1 cellular context compared by ENCODE assay signal in the genomic region with DNA sequence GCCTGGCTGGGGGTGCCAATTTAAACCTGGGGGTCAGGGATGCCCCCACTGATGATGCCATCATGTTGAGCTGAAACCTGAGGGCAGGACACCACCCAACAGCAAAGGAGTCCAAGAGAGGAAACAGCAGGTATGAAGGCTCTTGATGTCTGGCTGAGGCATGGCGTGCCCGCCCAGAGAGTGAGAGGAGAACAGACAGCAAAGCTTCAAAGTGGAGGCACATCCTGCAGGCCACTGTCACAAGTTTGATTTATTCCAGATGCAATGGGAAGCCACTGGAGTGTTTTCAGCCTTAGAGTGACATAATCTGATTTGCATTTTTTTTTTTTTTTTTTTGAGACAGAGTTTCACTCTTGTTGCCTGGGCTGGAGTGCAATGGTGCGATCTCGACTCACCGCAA.
TF ChIP-seq lines count a peak whose summit lies in the region.

No MANE protein-coding gene starts in this region.

TF ChIP-seq in SK-N-SH, 30 proteins besides CTCF, POLR2A, EP300 and RAD21:
- TF ChIP-seq, protein P1, sequence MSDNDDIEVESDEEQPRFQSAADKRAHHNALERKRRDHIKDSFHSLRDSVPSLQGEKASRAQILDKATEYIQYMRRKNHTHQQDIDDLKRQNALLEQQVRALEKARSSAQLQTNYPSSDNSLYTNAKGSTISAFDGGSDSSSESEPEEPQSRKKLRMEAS (IDR thresholded peaks at IDR 0.05; ENCODE audit: low read depth): no peak
- TF ChIP-seq TAF1 (IDR thresholded peaks at IDR 0.05; ENCODE audit: borderline replicate concordance, low read depth, low read length): no peak
- TF ChIP-seq GABPA (IDR thresholded peaks at IDR 0.05; ENCODE audit: low read depth): no peak
- TF ChIP-seq TEAD4 (IDR thresholded peaks at IDR 0.05; ENCODE audit: borderline replicate concordance, insufficient read depth): no peak
- TF ChIP-seq CHD2 (IDR thresholded peaks at IDR 0.05; ENCODE audit: low read length, partially characterized antibody): peak; percentile 61
- no peak for TF ChIP-seq ELF1 (IDR thresholded peaks at IDR 0.05)
- TF ChIP-seq MEF2A (IDR thresholded peaks at IDR 0.05; ENCODE audit: borderline replicate concordance, low read depth): no peak
- TF ChIP-seq MXI1 (IDR thresholded peaks at IDR 0.05; ENCODE audit: low read depth, low read length): peak; percentile 45; the same call in 1 of the 2 replicates
- TF ChIP-seq JUND (IDR thresholded peaks at IDR 0.05): no peak
- TF ChIP-seq NFIC (IDR thresholded peaks at IDR 0.05; ENCODE audit: borderline replicate concordance): no peak
- no peak for TF ChIP-seq RXRA (IDR thresholded peaks at IDR 0.05; ENCODE audit: borderline replicate concordance, low read depth)
- TF ChIP-seq SIN3A (IDR thresholded peaks at IDR 0.05; ENCODE audit: borderline replicate concordance, low read depth, low read length): no peak
- TF ChIP-seq, protein P2, sequence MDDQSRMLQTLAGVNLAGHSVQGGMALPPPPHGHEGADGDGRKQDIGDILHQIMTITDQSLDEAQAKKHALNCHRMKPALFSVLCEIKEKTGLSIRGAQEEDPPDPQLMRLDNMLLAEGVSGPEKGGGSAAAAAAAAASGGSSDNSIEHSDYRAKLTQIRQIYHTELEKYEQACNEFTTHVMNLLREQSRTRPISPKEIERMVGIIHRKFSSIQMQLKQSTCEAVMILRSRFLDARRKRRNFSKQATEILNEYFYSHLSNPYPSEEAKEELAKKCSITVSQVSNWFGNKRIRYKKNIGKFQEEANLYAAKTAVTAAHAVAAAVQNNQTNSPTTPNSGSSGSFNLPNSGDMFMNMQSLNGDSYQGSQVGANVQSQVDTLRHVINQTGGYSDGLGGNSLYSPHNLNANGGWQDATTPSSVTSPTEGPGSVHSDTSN (IDR thresholded peaks at IDR 0.05): peak; percentile 32
- TF ChIP-seq NRF1 (IDR thresholded peaks at IDR 0.05; ENCODE audit: low read depth, low read length): no peak
- TF ChIP-seq YY1 (IDR thresholded peaks at IDR 0.05; ENCODE audit: low read depth): no peak
- TF ChIP-seq, protein P3, sequence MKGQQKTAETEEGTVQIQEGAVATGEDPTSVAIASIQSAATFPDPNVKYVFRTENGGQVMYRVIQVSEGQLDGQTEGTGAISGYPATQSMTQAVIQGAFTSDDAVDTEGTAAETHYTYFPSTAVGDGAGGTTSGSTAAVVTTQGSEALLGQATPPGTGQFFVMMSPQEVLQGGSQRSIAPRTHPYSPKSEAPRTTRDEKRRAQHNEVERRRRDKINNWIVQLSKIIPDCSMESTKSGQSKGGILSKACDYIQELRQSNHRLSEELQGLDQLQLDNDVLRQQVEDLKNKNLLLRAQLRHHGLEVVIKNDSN (IDR thresholded peaks at IDR 0.05; ENCODE audit: borderline replicate concordance, low read depth): no peak
- TF ChIP-seq POLR2AphosphoS5 (IDR thresholded peaks at IDR 0.05; ENCODE audit: low read depth, low read length): no peak
- peak; percentile 51; the same call in 1 of the 2 replicates for TF ChIP-seq TCF12 (IDR thresholded peaks at IDR 0.05)
- no peak for TF ChIP-seq GATA2 (CRISPR knock-in tag; IDR thresholded peaks at IDR 0.05)
- no peak for TF ChIP-seq FOSL2 (IDR thresholded peaks at IDR 0.05; ENCODE audit: borderline replicate concordance, low read depth)
- no peak for TF ChIP-seq EZH2phosphoT487 (IDR thresholded peaks at IDR 0.05; ENCODE audit: borderline replicate concordance, low read depth)
- no peak; the same call in 1 of the 2 replicates for TF ChIP-seq SMC3 (IDR thresholded peaks at IDR 0.05; ENCODE audit: low read depth, low read length)
- peak; percentile 77 for TF ChIP-seq FOXJ3 (CRISPR knock-in tag; IDR thresholded peaks at IDR 0.05)
- peak; percentile 82 for TF ChIP-seq RCOR1 (IDR thresholded peaks at IDR 0.05; ENCODE audit: low read length)
- TF ChIP-seq, protein P4, sequence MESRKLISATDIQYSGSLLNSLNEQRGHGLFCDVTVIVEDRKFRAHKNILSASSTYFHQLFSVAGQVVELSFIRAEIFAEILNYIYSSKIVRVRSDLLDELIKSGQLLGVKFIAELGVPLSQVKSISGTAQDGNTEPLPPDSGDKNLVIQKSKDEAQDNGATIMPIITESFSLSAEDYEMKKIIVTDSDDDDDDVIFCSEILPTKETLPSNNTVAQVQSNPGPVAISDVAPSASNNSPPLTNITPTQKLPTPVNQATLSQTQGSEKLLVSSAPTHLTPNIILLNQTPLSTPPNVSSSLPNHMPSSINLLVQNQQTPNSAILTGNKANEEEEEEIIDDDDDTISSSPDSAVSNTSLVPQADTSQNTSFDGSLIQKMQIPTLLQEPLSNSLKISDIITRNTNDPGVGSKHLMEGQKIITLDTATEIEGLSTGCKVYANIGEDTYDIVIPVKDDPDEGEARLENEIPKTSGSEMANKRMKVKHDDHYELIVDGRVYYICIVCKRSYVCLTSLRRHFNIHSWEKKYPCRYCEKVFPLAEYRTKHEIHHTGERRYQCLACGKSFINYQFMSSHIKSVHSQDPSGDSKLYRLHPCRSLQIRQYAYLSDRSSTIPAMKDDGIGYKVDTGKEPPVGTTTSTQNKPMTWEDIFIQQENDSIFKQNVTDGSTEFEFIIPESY (IDR thresholded peaks at IDR 0.05; ENCODE audit: borderline replicate concordance, low read depth): no peak
- TF ChIP-seq, protein P5, sequence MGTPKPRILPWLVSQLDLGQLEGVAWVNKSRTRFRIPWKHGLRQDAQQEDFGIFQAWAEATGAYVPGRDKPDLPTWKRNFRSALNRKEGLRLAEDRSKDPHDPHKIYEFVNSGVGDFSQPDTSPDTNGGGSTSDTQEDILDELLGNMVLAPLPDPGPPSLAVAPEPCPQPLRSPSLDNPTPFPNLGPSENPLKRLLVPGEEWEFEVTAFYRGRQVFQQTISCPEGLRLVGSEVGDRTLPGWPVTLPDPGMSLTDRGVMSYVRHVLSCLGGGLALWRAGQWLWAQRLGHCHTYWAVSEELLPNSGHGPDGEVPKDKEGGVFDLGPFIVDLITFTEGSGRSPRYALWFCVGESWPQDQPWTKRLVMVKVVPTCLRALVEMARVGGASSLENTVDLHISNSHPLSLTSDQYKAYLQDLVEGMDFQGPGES (IDR thresholded peaks at IDR 0.05; ENCODE audit: low read depth, low read length): no peak
- TF ChIP-seq, protein P6, sequence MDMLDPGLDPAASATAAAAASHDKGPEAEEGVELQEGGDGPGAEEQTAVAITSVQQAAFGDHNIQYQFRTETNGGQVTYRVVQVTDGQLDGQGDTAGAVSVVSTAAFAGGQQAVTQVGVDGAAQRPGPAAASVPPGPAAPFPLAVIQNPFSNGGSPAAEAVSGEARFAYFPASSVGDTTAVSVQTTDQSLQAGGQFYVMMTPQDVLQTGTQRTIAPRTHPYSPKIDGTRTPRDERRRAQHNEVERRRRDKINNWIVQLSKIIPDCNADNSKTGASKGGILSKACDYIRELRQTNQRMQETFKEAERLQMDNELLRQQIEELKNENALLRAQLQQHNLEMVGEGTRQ (IDR thresholded peaks at IDR 0.05; ENCODE audit: borderline replicate concordance, low read depth, low read length): no peak
- TF ChIP-seq FOXM1 (IDR thresholded peaks at IDR 0.05; ENCODE audit: low read depth): no peak
